In genomic region chr6:73585566-73586415, GRCh38 we compare ENCODE assay signal across 8 cellular contexts.
DNase-seq lines count a peak whose midpoint lies in the region; TF ChIP-seq lines count a peak whose summit lies in the region.

No MANE protein-coding gene starts in this region.

- peaks cover 37% of the 10 kb centered on the region for H3K4me1 Mint-ChIP-seq in HFFc6 (ENCODE audit: low read depth)
- peaks cover 17% of the 10 kb centered on the region for H3K4me1 Mint-ChIP-seq in endothelial cell (ENCODE audit: unreplicated experiment)

- H4K20me1 ChIP-seq in MM.1S (ENCODE audit: insufficient read depth, low read length) = no peaks in the 10 kb centered on the region

- H3K4me1 ChIP-seq in MM.1S (ENCODE audit: low read length) = peaks cover 8% of the 10 kb centered on the region; the same call in 1 of the 2 replicates
- peaks cover 14% of the 10 kb centered on the region for H3K4me1 ChIP-seq in muscle layer of colon (ENCODE audit: insufficient read depth, low read length)
- peaks cover 32% of the 10 kb centered on the region for H3K4me1 ChIP-seq in vagina

- H3K27me3 Mint-ChIP-seq in HFFc6 (ENCODE audit: insufficient read depth) (peaks cover under 1% of the 10 kb centered on the region; the same call in 1 of the 2 replicates), endothelial cell (ENCODE audit: unreplicated experiment) (peaks cover 2% of the 10 kb centered on the region)

- H3K9me3 Mint-ChIP-seq in HFFc6 (peaks cover 9% of the 10 kb centered on the region), endothelial cell (ENCODE audit: unreplicated experiment) (no peaks in the 10 kb centered on the region)

- H3K27me3 ChIP-seq in MM.1S (replicated peaks; ENCODE audit: insufficient read depth, low read length) (no peaks in the 10 kb centered on the region), muscle layer of colon (ENCODE audit: control insufficient read depth in 1 of 2, insufficient read depth in 2 of 2, low read length in 2 of 2) (no peaks in the 10 kb centered on the region), vagina (no peaks in the 10 kb centered on the region)

- H3K4me3 Mint-ChIP-seq in HFFc6 (peak overlapping the region; percentile 85), endothelial cell (ENCODE audit: unreplicated experiment) (no peak overlapping the region)

- peaks cover 6% of the 10 kb centered on the region; the same call in 1 of the 2 replicates for H3K36me3 Mint-ChIP-seq in HFFc6 (ENCODE audit: low read depth)
- peaks cover under 1% of the 10 kb centered on the region for H3K36me3 Mint-ChIP-seq in endothelial cell (ENCODE audit: low read depth, unreplicated experiment)

- H3K4me2 ChIP-seq in MM.1S (ENCODE audit: low read depth, low read length) = peak overlapping the region; percentile 57

- TF ChIP-seq CTCF in HFFc6 (IDR thresholded peaks at IDR 0.05) (no peak), MM.1S (IDR thresholded peaks at IDR 0.05; ENCODE audit: low read length) (no peak), endothelial cell (IDR thresholded peaks at IDR 0.05; ENCODE audit: unreplicated experiment) (no peak), vagina (IDR thresholded peaks at IDR 0.05) (no peak)

- no peaks in the 10 kb centered on the region for H3K79me2 ChIP-seq in MM.1S (ENCODE audit: low read length)

- no peaks in the 10 kb centered on the region for H3K9me2 ChIP-seq in MM.1S (replicated peaks; ENCODE audit: insufficient read depth, low read length)

- DNase-seq in stimulated activated CD4-positive, alpha-beta T cell treated with anti-CD3 and anti-CD28 coated beads, Interleukin-15, amount 100 ng/mL, for 24 hours = peak; percentile 39
- DNase-seq in stimulated activated CD4-positive, alpha-beta T cell treated with anti-CD3 and anti-CD28 coated beads, Interleukin-2, amount 100 ng/mL, for 48 hours = no peak
- peak; percentile 70 for DNase-seq in HFFc6
- DNase-seq in MM.1S = peak; percentile 46
- peak; percentile 21 to 47 for DNase-seq in activated CD4-positive, alpha-beta T cell treated with anti-CD3 and anti-CD28 coated beads for 4 hours
- peak; percentile 15 for DNase-seq in endothelial cell (ENCODE audit: low spot score)
- DNase-seq in vagina (ENCODE audit: extremely low spot score in 2 of 2) = no peak

- intact Hi-C loops in vagina (cut with DNase I) = no loop called here

- H3K27ac ChIP-seq in MM.1S (ENCODE audit: low read length) (peak overlapping the region; percentile 33; the same call in 1 of the 2 replicates), muscle layer of colon (ENCODE audit: low read depth, low read length) (peak overlapping the region; percentile 85), vagina (peak overlapping the region; percentile 97)

- H3K4me3 ChIP-seq in MM.1S (ENCODE audit: low read length) (peak overlapping the region; percentile 36), muscle layer of colon (ENCODE audit: low read depth in 1 of 2, low read length in 2 of 2) (peak overlapping the region; percentile 3 to 30), vagina (peak overlapping the region; percentile 31 to 35)

- no peak overlapping the region; the same call in 1 of the 2 replicates for H3K9ac ChIP-seq in MM.1S (ENCODE audit: low read length)
- H3K9ac ChIP-seq in muscle layer of colon (ENCODE audit: low read length) = peak overlapping the region; percentile 58

- H3K36me3 ChIP-seq in MM.1S (replicated peaks; ENCODE audit: insufficient read depth, low read length) = no peaks in the 10 kb centered on the region
- H3K36me3 ChIP-seq in muscle layer of colon (ENCODE audit: insufficient read depth, low read length) = no peaks in the 10 kb centered on the region
- no peaks in the 10 kb centered on the region for H3K36me3 ChIP-seq in vagina

- H3K27ac Mint-ChIP-seq in HFFc6 (peak overlapping the region; percentile 94), endothelial cell (ENCODE audit: unreplicated experiment) (peak overlapping the region; percentile 95)

- peak overlapping the region; percentile 60 for H2AFZ ChIP-seq in MM.1S (ENCODE audit: low read length)

- TF ChIP-seq POLR2A in vagina (IDR thresholded peaks at IDR 0.05) = peak in 1 of 2 donors; percentile 47

- H3K9me3 ChIP-seq in MM.1S (replicated peaks; ENCODE audit: insufficient read depth, low read length) = no peaks in the 10 kb centered on the region
- no peaks in the 10 kb centered on the region for H3K9me3 ChIP-seq in muscle layer of colon (ENCODE audit: low read length)
- no peaks in the 10 kb centered on the region for H3K9me3 ChIP-seq in vagina

- peaks cover 11% of the 10 kb centered on the region for H3F3A ChIP-seq in MM.1S (ENCODE audit: insufficient read depth, low read length)

Comparison
In these comparisons a context has a peak if more than half of its experiments do, and no peak if none do; other contexts are left out.
1. DNase-seq: peak in stimulated activated CD4-positive, alpha-beta T cell treated with anti-CD3 and anti-CD28 coated beads, Interleukin-15, amount 100 ng/mL, for 24 hours (single experiment), HFFc6 (single experiment), MM.1S (single experiment), activated CD4-positive, alpha-beta T cell treated with anti-CD3 and anti-CD28 coated beads for 4 hours (2 of 2) and endothelial cell (single experiment); none in stimulated activated CD4-positive, alpha-beta T cell treated with anti-CD3 and anti-CD28 coated beads, Interleukin-2, amount 100 ng/mL, for 48 hours (0 of 2) and vagina (0 of 2).
2. H3K27ac ChIP-seq: peak in every context shown above with its lines; median percentile 97 in vagina; 85 in muscle layer of colon; 33 in MM.1S.
3. Peak in every context shown above with its lines, with median percentiles within 50 percentile points of each other: H3K4me3 ChIP-seq.